ENCODE assay signal across 16 cellular contexts in genomic region chr2:158688722-158689121, GRCh38.
DNase-seq lines count a peak whose midpoint lies in the region; ATAC-seq and TF ChIP-seq lines count a peak whose summit lies in the region.
"Had no signal": no experiment of that assay in that cellular context is flagged by ENCODE, and none has a peak within 500 bp of the region (broad histone marks: within the 10 kb centered on the region; RNA-seq: fewer than 3 reads in every experiment).

No MANE protein-coding gene starts in this region.

- in situ Hi-C loops in brain microvascular endothelial cell (cut with HindIII; ENCODE audit: low pct_ligation_motif_present, low sequenced_read_pairs): no loop called here

- intact Hi-C loops in left lung (cut with DNase I): no loop called here

- TF ChIP-seq CTCF in brain microvascular endothelial cell (IDR thresholded peaks at IDR 0.05; ENCODE audit: low read depth, low read length, missing control alignments) (no peak), left lung (IDR thresholded peaks at IDR 0.05) (no peak)

- no peak for ATAC-seq in left lung
- ATAC-seq in GM21786 (IDR thresholded peaks at IDR 0.05; ENCODE audit: unreplicated experiment): no peak
- ATAC-seq: activated CD8-positive, alpha-beta T cell treated with anti-CD3 and anti-CD28 coated beads for 36 hours; effector memory CD8-positive, alpha-beta T cell; heart left ventricle; left ventricle myocardium superior; natural killer cell treated with Interleukin-12 subunit alpha and Interleukin-12 subunit beta and Interleukin-15 and Interleukin-18, amount 100 ng/mL, for 72 hours had no signal

- H3K27me3 ChIP-seq in MG63 (no peaks in the 10 kb centered on the region), brain microvascular endothelial cell (replicated peaks) (no peaks in the 10 kb centered on the region), left lung (no peaks in the 10 kb centered on the region)
- H3K27me3 ChIP-seq: heart left ventricle had no signal

- no peak overlapping the region for H3K27ac ChIP-seq in brain microvascular endothelial cell
- no peak overlapping the region for H3K27ac ChIP-seq in left lung
- H3K27ac ChIP-seq: heart left ventricle had no signal

- H3K9me3 ChIP-seq in MG63 (no peaks in the 10 kb centered on the region), left lung (no peaks in the 10 kb centered on the region)
- H3K9me3 ChIP-seq: heart left ventricle had no signal

- H3K4me3 ChIP-seq in MG63 (no peak overlapping the region), brain microvascular endothelial cell (ENCODE audit: low read depth, low read length) (no peak overlapping the region), left lung (no peak overlapping the region)
- H3K4me3 ChIP-seq: heart left ventricle had no signal

- DNase-seq in AG20443 (ENCODE audit: low spot score) (peak; percentile 70), MG63 (peak; percentile 47), brain microvascular endothelial cell (peak; percentile 12), iris pigment epithelial cell (ENCODE audit: low read depth) (peak; percentile 44), COR-L47 (lab: John Stamatoyannopoulos, UW) (no peak), left lung (no peak)
- DNase-seq in stimulated activated CD4-positive, alpha-beta T cell treated with anti-CD3 and anti-CD28 coated beads, Interleukin-4, amount 100 ng/mL, for 1 hour: no peak
- DNase-seq: activated CD8-positive, alpha-beta T cell treated with anti-CD3 and anti-CD28 coated beads for 36 hours; activated effector memory CD4-positive, alpha-beta T cell treated with anti-CD3 and anti-CD28 coated beads, Interleukin-2, amount 50 U/mL, for 16 hours; DND-41; effector memory CD8-positive, alpha-beta T cell; heart left ventricle; left ventricle myocardium superior; NCI-H2081 had no signal

- no peaks in the 10 kb centered on the region for H3K36me3 ChIP-seq in MG63
- no peaks in the 10 kb centered on the region for H3K36me3 ChIP-seq in brain microvascular endothelial cell (replicated peaks)
- H3K36me3 ChIP-seq in left lung: no peaks in the 10 kb centered on the region
- H3K36me3 ChIP-seq: heart left ventricle had no signal

- H3K4me1 ChIP-seq in left lung: no peaks in the 10 kb centered on the region

Comparison
In these comparisons a context has a peak if more than half of its experiments do, and no peak if none do; other contexts are left out.
1. DNase-seq: peak in AG20443 (single experiment), MG63 (single experiment), brain microvascular endothelial cell (single experiment) and iris pigment epithelial cell (single experiment); none in stimulated activated CD4-positive, alpha-beta T cell treated with anti-CD3 and anti-CD28 coated beads, Interleukin-4, amount 100 ng/mL, for 1 hour (single experiment), COR-L47 (single experiment) and left lung (0 of 2).